In the genomic region with DNA sequence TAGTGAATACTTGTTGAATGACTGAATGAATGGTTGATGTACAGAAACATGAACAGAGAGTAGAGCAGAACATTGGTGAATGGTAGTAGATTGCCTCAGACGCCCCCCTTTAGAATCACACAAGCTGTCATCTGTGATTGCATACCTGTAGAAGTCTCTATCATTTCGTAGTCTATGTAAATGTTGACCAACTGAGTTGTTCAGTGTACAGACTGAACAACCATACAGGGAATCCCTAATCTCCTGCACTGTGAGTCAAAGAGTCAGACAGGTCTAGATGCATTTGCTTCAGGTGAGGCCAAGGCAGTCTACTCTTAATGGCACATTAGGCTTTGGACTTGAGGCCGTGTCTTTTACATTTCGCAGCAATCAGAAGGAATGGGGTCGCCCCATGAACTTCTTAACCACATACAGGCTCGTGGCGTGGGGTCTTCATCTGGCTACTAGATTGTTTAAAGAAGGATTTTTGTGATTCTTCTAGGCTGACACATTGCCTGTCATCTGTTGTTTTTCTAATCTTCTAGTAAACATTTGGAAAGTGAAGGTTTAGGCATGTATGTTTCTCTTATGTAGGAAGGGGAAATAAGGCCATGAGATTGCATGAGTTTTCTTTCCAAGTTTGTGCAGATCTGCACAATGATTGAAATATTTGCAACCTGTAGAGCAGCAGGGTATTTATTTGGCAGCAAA, we compare ENCODE assay signal across 25 cellular contexts.
"Had no signal": no experiment of that assay in that cellular context is flagged by ENCODE, and none has a peak within 500 bp of the region (broad histone marks: within the 10 kb centered on the region; RNA-seq: fewer than 3 reads in every experiment).

No MANE protein-coding gene starts in this region.

- H3K36me3 Mint-ChIP-seq: activated CD8-positive, alpha-beta memory T cell treated with anti-CD3 and anti-CD28 coated beads, Interleukin-2, amount 10 ng/mL, durations not matched to agents 7 days and 5 days; activated naive CD4-positive, alpha-beta T cell treated with anti-CD3 and anti-CD28 coated beads, Interleukin-2, amount 50 U/mL, for 72 hours; natural killer cell; stimulated activated effector memory CD8-positive, alpha-beta T cell treated with anti-CD3 and anti-CD28 coated beads, Interleukin-12 subunit alpha, Interleukin-12 subunit beta, amount 100 ng/mL, for 72 hours had no signal

- H3K4me1 Mint-ChIP-seq: activated CD4-positive, alpha-beta T cell treated with anti-CD3 and anti-CD28 coated beads for 36 hours; activated CD8-positive, alpha-beta memory T cell treated with anti-CD3 and anti-CD28 coated beads, Interleukin-2, amount 10 ng/mL, durations not matched to agents 7 days and 5 days; natural killer cell; stimulated activated effector memory CD8-positive, alpha-beta T cell treated with anti-CD3 and anti-CD28 coated beads, Interleukin-12 subunit alpha, Interleukin-12 subunit beta, amount 100 ng/mL, for 72 hours had no signal

- H3K4me3 ChIP-seq: body of pancreas, colonic mucosa, pancreas, prostate gland, sigmoid colon, thoracic aorta had no signal

- H3K27ac Mint-ChIP-seq: activated CD4-positive, alpha-beta T cell treated with anti-CD3 and anti-CD28 coated beads for 36 hours; activated CD8-positive, alpha-beta memory T cell treated with anti-CD3 and anti-CD28 coated beads, Interleukin-2, amount 10 ng/mL, durations not matched to agents 7 days and 5 days; activated CD8-positive, alpha-beta T cell treated with anti-CD3 and anti-CD28 coated beads, Interleukin-2, amount 10 ng/mL, durations not matched to agents 7 days and 5 days; activated naive CD4-positive, alpha-beta T cell treated with anti-CD3 and anti-CD28 coated beads, Interleukin-2, amount 50 U/mL, for 72 hours; natural killer cell; stimulated activated effector memory CD8-positive, alpha-beta T cell treated with anti-CD3 and anti-CD28 coated beads, Interleukin-12 subunit alpha, Interleukin-12 subunit beta, amount 100 ng/mL, for 72 hours; stimulated activated naive CD8-positive, alpha-beta T cell treated with anti-CD3 and anti-CD28 coated beads, Interleukin-15, Interleukin-2, amounts not matched to agents 100 ng/mL and 50 ng/mL, for 24 hours; T-helper 2 cell treated with Interferon-gamma antibody and Interleukin-4, amounts not matched to agents 5 μg/mL and 100 μg/mL, for 36 hours had no signal

- H3K9me3 ChIP-seq: body of pancreas, colonic mucosa, pancreas, prostate gland, sigmoid colon, thoracic aorta had no signal

- H3K27me3 Mint-ChIP-seq: activated CD4-positive, alpha-beta T cell treated with anti-CD3 and anti-CD28 coated beads for 36 hours; activated CD8-positive, alpha-beta memory T cell treated with anti-CD3 and anti-CD28 coated beads, Interleukin-2, amount 10 ng/mL, durations not matched to agents 7 days and 5 days; stimulated activated naive CD8-positive, alpha-beta T cell treated with anti-CD3 and anti-CD28 coated beads, Interleukin-15, Interleukin-2, amounts not matched to agents 100 ng/mL and 50 ng/mL, for 24 hours had no signal

- ATAC-seq: activated CD4-positive, alpha-beta T cell treated with anti-CD3 and anti-CD28 coated beads for 36 hours; activated CD8-positive, alpha-beta memory T cell treated with anti-CD3 and anti-CD28 coated beads, Interleukin-2, amount 10 ng/mL, durations not matched to agents 7 days and 5 days; activated CD8-positive, alpha-beta T cell treated with anti-CD3 and anti-CD28 coated beads, Interleukin-2, amount 10 ng/mL, durations not matched to agents 7 days and 5 days; activated naive CD4-positive, alpha-beta T cell treated with anti-CD3 and anti-CD28 coated beads, Interleukin-2, amount 50 U/mL, for 72 hours; natural killer cell; stimulated activated effector memory CD8-positive, alpha-beta T cell treated with anti-CD3 and anti-CD28 coated beads, Interleukin-12 subunit alpha, Interleukin-12 subunit beta, amount 100 ng/mL, for 72 hours had no signal

- DNase-seq: activated CD4-positive, alpha-beta T cell treated with anti-CD3 and anti-CD28 coated beads for 36 hours; activated CD4-positive, CD25-positive, alpha-beta regulatory T cell; activated CD8-positive, alpha-beta memory T cell treated with anti-CD3 and anti-CD28 coated beads, Interleukin-2, amount 10 ng/mL, durations not matched to agents 7 days and 5 days; activated CD8-positive, alpha-beta T cell treated with anti-CD3 and anti-CD28 coated beads, Interleukin-2, amount 10 ng/mL, durations not matched to agents 7 days and 5 days; activated naive CD4-positive, alpha-beta T cell; activated T-cell treated with anti-CD3 and anti-CD28 coated beads, Interleukin-2, amount 50 U/mL, for 48 hours; body of pancreas; colonic mucosa; effector CD8-positive, alpha-beta T cell; natural killer cell; pancreas; sigmoid colon; small intestine; stimulated activated CD4-positive, alpha-beta T cell treated with anti-CD3 and anti-CD28 coated beads, Interleukin-4, amount 100 ng/mL, for 24 hours; T-helper 1 cell; trophoblast cell had no signal

- H3K4me1 ChIP-seq: colonic mucosa, prostate gland had no signal

- FAIRE-seq: frontal cortex, keratinocyte, pancreas, small intestine, urothelium cell line had no signal

- H3K27me3 ChIP-seq: body of pancreas, colonic mucosa, pancreas, sigmoid colon had no signal

- H3K9me3 Mint-ChIP-seq: activated naive CD4-positive, alpha-beta T cell treated with anti-CD3 and anti-CD28 coated beads, Interleukin-2, amount 50 U/mL, for 72 hours; natural killer cell; stimulated activated effector memory CD8-positive, alpha-beta T cell treated with anti-CD3 and anti-CD28 coated beads, Interleukin-12 subunit alpha, Interleukin-12 subunit beta, amount 100 ng/mL, for 72 hours; stimulated activated naive CD8-positive, alpha-beta T cell treated with anti-CD3 and anti-CD28 coated beads, Interleukin-15, Interleukin-2, amounts not matched to agents 100 ng/mL and 50 ng/mL, for 24 hours; T-helper 2 cell treated with Interferon-gamma antibody and Interleukin-4, amounts not matched to agents 5 μg/mL and 100 μg/mL, for 36 hours had no signal

- H3K4me3 Mint-ChIP-seq: activated CD4-positive, alpha-beta T cell treated with anti-CD3 and anti-CD28 coated beads for 36 hours; activated CD8-positive, alpha-beta memory T cell treated with anti-CD3 and anti-CD28 coated beads, Interleukin-2, amount 10 ng/mL, durations not matched to agents 7 days and 5 days; activated CD8-positive, alpha-beta T cell treated with anti-CD3 and anti-CD28 coated beads, Interleukin-2, amount 10 ng/mL, durations not matched to agents 7 days and 5 days; natural killer cell; stimulated activated effector memory CD8-positive, alpha-beta T cell treated with anti-CD3 and anti-CD28 coated beads, Interleukin-12 subunit alpha, Interleukin-12 subunit beta, amount 100 ng/mL, for 72 hours; stimulated activated naive CD8-positive, alpha-beta T cell treated with anti-CD3 and anti-CD28 coated beads, Interleukin-15, Interleukin-2, amounts not matched to agents 100 ng/mL and 50 ng/mL, for 24 hours; T-helper 2 cell treated with Interferon-gamma antibody and Interleukin-4, amounts not matched to agents 5 μg/mL and 100 μg/mL, for 36 hours had no signal

- H3K36me3 ChIP-seq: colonic mucosa, pancreas, prostate gland, sigmoid colon, thoracic aorta had no signal

- H3K27ac ChIP-seq: body of pancreas, colonic mucosa, pancreas, prostate gland, sigmoid colon, thoracic aorta had no signal
